1 cellular context compared by ENCODE assay signal in genomic region chr20:63706852-63707557, GRCh38.
TF ChIP-seq lines count a peak whose summit lies in the region.

No MANE protein-coding gene starts in this region.

TF ChIP-seq in HepG2, 621 proteins besides CTCF, POLR2A, EP300 and RAD21 (continued from another document and continues in another):
- TF ChIP-seq, protein P1, sequence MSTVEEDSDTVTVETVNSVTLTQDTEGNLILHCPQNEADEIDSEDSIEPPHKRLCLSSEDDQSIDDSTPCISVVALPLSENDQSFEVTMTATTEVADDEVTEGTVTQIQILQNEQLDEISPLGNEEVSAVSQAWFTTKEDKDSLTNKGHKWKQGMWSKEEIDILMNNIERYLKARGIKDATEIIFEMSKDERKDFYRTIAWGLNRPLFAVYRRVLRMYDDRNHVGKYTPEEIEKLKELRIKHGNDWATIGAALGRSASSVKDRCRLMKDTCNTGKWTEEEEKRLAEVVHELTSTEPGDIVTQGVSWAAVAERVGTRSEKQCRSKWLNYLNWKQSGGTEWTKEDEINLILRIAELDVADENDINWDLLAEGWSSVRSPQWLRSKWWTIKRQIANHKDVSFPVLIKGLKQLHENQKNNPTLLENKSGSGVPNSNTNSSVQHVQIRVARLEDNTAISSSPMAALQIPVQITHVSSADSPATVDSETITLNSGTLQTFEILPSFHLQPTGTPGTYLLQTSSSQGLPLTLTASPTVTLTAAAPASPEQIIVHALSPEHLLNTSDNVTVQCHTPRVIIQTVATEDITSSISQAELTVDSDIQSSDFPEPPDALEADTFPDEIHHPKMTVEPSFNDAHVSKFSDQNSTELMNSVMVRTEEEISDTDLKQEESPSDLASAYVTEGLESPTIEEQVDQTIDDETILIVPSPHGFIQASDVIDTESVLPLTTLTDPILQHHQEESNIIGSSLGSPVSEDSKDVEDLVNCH (CRISPR knock-in tag; IDR thresholded peaks at IDR 0.05) = 0 out of 2 replicates have a peak, but pooled peaks have one; percentile 78
- TF ChIP-seq, protein P2, sequence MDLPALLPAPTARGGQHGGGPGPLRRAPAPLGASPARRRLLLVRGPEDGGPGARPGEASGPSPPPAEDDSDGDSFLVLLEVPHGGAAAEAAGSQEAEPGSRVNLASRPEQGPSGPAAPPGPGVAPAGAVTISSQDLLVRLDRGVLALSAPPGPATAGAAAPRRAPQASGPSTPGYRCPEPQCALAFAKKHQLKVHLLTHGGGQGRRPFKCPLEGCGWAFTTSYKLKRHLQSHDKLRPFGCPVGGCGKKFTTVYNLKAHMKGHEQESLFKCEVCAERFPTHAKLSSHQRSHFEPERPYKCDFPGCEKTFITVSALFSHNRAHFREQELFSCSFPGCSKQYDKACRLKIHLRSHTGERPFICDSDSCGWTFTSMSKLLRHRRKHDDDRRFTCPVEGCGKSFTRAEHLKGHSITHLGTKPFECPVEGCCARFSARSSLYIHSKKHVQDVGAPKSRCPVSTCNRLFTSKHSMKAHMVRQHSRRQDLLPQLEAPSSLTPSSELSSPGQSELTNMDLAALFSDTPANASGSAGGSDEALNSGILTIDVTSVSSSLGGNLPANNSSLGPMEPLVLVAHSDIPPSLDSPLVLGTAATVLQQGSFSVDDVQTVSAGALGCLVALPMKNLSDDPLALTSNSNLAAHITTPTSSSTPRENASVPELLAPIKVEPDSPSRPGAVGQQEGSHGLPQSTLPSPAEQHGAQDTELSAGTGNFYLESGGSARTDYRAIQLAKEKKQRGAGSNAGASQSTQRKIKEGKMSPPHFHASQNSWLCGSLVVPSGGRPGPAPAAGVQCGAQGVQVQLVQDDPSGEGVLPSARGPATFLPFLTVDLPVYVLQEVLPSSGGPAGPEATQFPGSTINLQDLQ (CRISPR knock-in tag; IDR thresholded peaks at IDR 0.05) = 0 out of 2 replicates have a peak, but pooled peaks have one; percentile 64
- TF ChIP-seq, protein P3, sequence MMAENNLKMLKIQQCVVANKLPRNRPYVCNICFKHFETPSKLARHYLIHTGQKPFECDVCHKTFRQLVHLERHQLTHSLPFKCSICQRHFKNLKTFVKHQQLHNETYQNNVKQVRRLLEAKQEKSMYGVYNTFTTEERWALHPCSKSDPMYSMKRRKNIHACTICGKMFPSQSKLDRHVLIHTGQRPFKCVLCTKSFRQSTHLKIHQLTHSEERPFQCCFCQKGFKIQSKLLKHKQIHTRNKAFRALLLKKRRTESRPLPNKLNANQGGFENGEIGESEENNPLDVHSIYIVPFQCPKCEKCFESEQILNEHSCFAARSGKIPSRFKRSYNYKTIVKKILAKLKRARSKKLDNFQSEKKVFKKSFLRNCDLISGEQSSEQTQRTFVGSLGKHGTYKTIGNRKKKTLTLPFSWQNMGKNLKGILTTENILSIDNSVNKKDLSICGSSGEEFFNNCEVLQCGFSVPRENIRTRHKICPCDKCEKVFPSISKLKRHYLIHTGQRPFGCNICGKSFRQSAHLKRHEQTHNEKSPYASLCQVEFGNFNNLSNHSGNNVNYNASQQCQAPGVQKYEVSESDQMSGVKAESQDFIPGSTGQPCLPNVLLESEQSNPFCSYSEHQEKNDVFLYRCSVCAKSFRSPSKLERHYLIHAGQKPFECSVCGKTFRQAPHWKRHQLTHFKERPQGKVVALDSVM (CRISPR knock-in tag; IDR thresholded peaks at IDR 0.05) = peak; percentile 36; the same call in 1 of the 2 replicates
- TF ChIP-seq ZNF850 (CRISPR knock-in tag; conservative IDR thresholded peaks at IDR 0.05) (no peak), ZZZ3 (CRISPR knock-in tag; IDR thresholded peaks at IDR 0.05; ENCODE audit: borderline replicate concordance) (peak; percentile 46; the same call in 1 of the 2 replicates), ZNF160 (CRISPR knock-in tag; IDR thresholded peaks at IDR 0.05) (no peak), SIN3B (IDR thresholded peaks at IDR 0.05; ENCODE audit: low read length) (peak; percentile 74; the same call in 1 of the 2 replicates), RERE (CRISPR knock-in tag; IDR thresholded peaks at IDR 0.05; ENCODE audit: low read depth) (no peak), ZNF550 (CRISPR knock-in tag; IDR thresholded peaks at IDR 0.05; ENCODE audit: borderline replicate concordance) (no peak), KMT2A (CRISPR knock-in tag; IDR thresholded peaks at IDR 0.05) (no peak), TCF7L2 (IDR thresholded peaks at IDR 0.05; ENCODE audit: low read depth, low read length) (no peak), ZBTB8A (CRISPR knock-in tag; IDR thresholded peaks at IDR 0.05; ENCODE audit: borderline replicate concordance, low read depth) (peak; percentile 67), MATR3 (CRISPR knock-in tag; IDR thresholded peaks at IDR 0.05) (no peak), CEBPG (CRISPR knock-in tag; IDR thresholded peaks at IDR 0.05) (peak; percentile 11; the same call in 1 of the 2 replicates), NFE2L2 (IDR thresholded peaks at IDR 0.05; ENCODE audit: low read length) (no peak), TRIM22 (IDR thresholded peaks at IDR 0.05) (no peak), NFE2L1 (CRISPR knock-in tag; IDR thresholded peaks at IDR 0.05; ENCODE audit: borderline replicate concordance) (no peak; the same call in 1 of the 2 replicates), MEIS2 (CRISPR knock-in tag; IDR thresholded peaks at IDR 0.05) (no peak; the same call in 1 of the 2 replicates), ZNF563 (CRISPR knock-in tag; IDR thresholded peaks at IDR 0.05) (no peak; the same call in 1 of the 2 replicates), GABPA (IDR thresholded peaks at IDR 0.05; ENCODE audit: low read depth, low read length) (no peak), GABPA (CRISPR knock-in tag; IDR thresholded peaks at IDR 0.05; ENCODE audit: low read depth) (peak; percentile 63), PHF20 (CRISPR knock-in tag; IDR thresholded peaks at IDR 0.05) (no peak; the same call in 1 of the 2 replicates), REL (CRISPR knock-in tag; conservative IDR thresholded peaks at IDR 0.05) (no peak), ZNF234 (CRISPR knock-in tag; conservative IDR thresholded peaks at IDR 0.05) (no peak; the same call in 1 of the 2 replicates), ZKSCAN5 (CRISPR knock-in tag; IDR thresholded peaks at IDR 0.05) (no peak), ZBTB38 (CRISPR knock-in tag; IDR thresholded peaks at IDR 0.05) (peak; percentile 81), GZF1 (CRISPR knock-in tag; IDR thresholded peaks at IDR 0.05) (no peak; the same call in 1 of the 2 replicates), ZNF724P (CRISPR knock-in tag; IDR thresholded peaks at IDR 0.05; ENCODE audit: borderline replicate concordance) (no peak), ZNF878 (CRISPR knock-in tag; IDR thresholded peaks at IDR 0.05) (no peak), PHF5A (CRISPR knock-in tag; IDR thresholded peaks at IDR 0.05; ENCODE audit: low read depth, unreplicated experiment) (peak; percentile 64), ZNF432 (CRISPR knock-in tag; IDR thresholded peaks at IDR 0.05; ENCODE audit: borderline replicate concordance) (no peak), ZNF354B (CRISPR knock-in tag; IDR thresholded peaks at IDR 0.05) (no peak), IKZF4 (CRISPR knock-in tag; IDR thresholded peaks at IDR 0.05; ENCODE audit: borderline replicate concordance, low read depth, not compliant biosample characterization) (no peak), AKNA (CRISPR knock-in tag; IDR thresholded peaks at IDR 0.05; ENCODE audit: borderline replicate concordance) (no peak)
- TF ChIP-seq, protein P4, sequence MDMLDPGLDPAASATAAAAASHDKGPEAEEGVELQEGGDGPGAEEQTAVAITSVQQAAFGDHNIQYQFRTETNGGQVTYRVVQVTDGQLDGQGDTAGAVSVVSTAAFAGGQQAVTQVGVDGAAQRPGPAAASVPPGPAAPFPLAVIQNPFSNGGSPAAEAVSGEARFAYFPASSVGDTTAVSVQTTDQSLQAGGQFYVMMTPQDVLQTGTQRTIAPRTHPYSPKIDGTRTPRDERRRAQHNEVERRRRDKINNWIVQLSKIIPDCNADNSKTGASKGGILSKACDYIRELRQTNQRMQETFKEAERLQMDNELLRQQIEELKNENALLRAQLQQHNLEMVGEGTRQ (IDR thresholded peaks at IDR 0.05; ENCODE audit: low read depth, low read length) = no peak
- TF ChIP-seq, protein P4 (CRISPR knock-in tag; IDR thresholded peaks at IDR 0.05; ENCODE audit: borderline replicate concordance) = no peak
- TF ChIP-seq, protein P5, sequence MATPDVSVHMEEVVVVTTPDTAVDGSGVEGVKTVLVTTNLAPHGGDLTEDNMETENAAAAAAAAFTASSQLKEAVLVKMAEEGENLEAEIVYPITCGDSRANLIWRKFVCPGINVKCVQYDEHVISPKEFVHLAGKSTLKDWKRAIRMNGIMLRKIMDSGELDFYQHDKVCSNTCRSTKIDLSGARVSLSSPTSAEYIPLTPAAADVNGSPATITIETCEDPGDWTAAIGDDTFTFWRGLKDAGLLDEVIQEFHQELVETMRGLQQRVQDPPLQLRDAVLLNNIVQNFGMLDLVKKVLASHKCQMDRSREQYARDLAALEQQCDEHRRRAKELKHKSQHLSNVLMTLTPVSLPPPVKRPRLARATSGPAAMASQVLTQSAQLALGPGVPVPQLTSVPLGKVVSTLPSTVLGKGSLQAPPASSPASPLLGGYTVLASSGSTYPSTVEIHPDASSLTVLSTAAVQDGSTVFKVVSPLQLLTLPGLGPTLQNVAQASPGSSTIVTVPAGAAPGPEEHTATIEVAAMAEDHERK (CRISPR knock-in tag; IDR thresholded peaks at IDR 0.05; ENCODE audit: low read depth) = no peak
